In the genomic region with DNA sequence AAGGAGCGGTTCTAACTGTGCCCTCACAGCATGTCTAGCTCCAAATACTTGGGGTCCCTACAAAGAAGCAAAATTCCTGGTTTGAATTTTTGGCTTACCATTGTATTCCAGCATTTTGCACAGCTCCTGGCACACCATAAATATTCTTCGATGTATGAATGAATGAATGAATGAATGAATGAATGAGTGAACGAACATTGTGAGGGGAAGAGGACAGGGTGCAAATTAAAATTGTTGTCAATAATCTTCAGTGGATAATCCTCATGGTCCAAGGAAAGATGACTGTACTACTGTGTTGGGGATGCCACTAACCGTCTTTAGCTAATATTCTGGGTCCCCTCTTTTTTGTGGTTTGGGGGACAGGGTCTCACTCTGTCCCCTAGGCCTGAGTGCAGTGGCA, we compare ENCODE assay signal across 1 cellular context.
TF ChIP-seq lines count a peak whose summit lies in the region.

No MANE protein-coding gene starts in this region.

TF ChIP-seq in neural cell, 6 proteins besides CTCF, POLR2A, EP300 and RAD21 (continued from another document):
- TF ChIP-seq, protein P1, sequence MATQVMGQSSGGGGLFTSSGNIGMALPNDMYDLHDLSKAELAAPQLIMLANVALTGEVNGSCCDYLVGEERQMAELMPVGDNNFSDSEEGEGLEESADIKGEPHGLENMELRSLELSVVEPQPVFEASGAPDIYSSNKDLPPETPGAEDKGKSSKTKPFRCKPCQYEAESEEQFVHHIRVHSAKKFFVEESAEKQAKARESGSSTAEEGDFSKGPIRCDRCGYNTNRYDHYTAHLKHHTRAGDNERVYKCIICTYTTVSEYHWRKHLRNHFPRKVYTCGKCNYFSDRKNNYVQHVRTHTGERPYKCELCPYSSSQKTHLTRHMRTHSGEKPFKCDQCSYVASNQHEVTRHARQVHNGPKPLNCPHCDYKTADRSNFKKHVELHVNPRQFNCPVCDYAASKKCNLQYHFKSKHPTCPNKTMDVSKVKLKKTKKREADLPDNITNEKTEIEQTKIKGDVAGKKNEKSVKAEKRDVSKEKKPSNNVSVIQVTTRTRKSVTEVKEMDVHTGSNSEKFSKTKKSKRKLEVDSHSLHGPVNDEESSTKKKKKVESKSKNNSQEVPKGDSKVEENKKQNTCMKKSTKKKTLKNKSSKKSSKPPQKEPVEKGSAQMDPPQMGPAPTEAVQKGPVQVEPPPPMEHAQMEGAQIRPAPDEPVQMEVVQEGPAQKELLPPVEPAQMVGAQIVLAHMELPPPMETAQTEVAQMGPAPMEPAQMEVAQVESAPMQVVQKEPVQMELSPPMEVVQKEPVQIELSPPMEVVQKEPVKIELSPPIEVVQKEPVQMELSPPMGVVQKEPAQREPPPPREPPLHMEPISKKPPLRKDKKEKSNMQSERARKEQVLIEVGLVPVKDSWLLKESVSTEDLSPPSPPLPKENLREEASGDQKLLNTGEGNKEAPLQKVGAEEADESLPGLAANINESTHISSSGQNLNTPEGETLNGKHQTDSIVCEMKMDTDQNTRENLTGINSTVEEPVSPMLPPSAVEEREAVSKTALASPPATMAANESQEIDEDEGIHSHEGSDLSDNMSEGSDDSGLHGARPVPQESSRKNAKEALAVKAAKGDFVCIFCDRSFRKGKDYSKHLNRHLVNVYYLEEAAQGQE (IDR thresholded peaks at IDR 0.05; ENCODE audit: borderline replicate concordance) = no peak
- TF ChIP-seq POLR2AphosphoS5 (IDR thresholded peaks at IDR 0.05) (no peak), MXI1 (conservative IDR thresholded peaks at IDR 0.05; ENCODE audit: poor library complexity, severe bottlenecking) (no peak), EZH2 (IDR thresholded peaks at IDR 0.05; ENCODE audit: borderline replicate concordance, insufficient read depth, low read length, poor library complexity, severe bottlenecking) (no peak), SMC3 (conservative IDR thresholded peaks at IDR 0.05; ENCODE audit: poor library complexity) (no peak)
